Comparison of ENCODE assay signal across 16 cellular contexts in the genomic region with DNA sequence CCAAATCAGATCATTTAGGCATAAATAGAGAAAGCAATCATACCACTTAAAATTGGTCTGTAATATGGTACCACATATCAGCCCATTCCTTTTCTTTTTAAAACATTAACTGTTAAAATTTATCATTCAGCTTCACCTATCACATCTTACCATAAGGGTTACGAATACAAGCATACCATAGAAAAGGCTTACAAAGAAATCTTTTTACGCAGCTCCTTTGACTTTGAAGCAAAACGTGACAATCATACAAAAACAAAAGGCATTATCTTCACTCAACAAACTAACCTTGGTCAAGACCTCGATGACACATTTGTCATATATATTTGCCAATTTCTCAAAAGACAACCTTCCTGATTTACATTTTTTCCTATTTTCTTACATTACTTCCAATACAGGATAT.
A peak's percentile ranks its signal among the peaks of the same experiment; 100 is the strongest.
DNase-seq lines count a peak whose midpoint lies in the region; ATAC-seq, FAIRE-seq and TF ChIP-seq lines count a peak whose summit lies in the region.
"Had no signal": no experiment of that assay in that cellular context is flagged by ENCODE, and none has a peak within 500 bp of the region (broad histone marks: within the 10 kb centered on the region; RNA-seq: fewer than 3 reads in every experiment).

No MANE protein-coding gene starts in this region.

- FAIRE-seq in endothelial cell of umbilical vein (lab: Jason Lieb, UNC) = no peak
- FAIRE-seq: A204.1, H1, HTR-8/SVneo had no signal

- no peaks in the 10 kb centered on the region for H3K9me3 Mint-ChIP-seq in activated CD8-positive, alpha-beta T cell treated with anti-CD3 and anti-CD28 coated beads for 36 hours
- no peaks in the 10 kb centered on the region for H3K9me3 Mint-ChIP-seq in activated CD8-positive, alpha-beta T cell treated with anti-CD3 and anti-CD28 coated beads, Interleukin-2, amount 10 ng/mL, durations not matched to agents 7 days and 5 days (ENCODE audit: insufficient read depth)

- H3K4me1 ChIP-seq in endothelial cell of umbilical vein (ENCODE audit: control insufficient read depth, extremely low read depth, insufficient read depth, low read length) = peaks cover 8% of the 10 kb centered on the region

- no peaks in the 10 kb centered on the region for H3K27me3 ChIP-seq in endothelial cell of umbilical vein (ENCODE audit: control insufficient read depth in 2 of 2, insufficient read depth in 2 of 2, low read length in 2 of 2)

- dilution Hi-C loops in endothelial cell of umbilical vein (cut with MboI; ENCODE audit: extremely low pct_ligation_motif_present, low sequenced_read_pairs) = no loop called here

- no TSS peak for BruUV-seq in endothelial cell of umbilical vein (replicated peaks; lab: Mats Ljungman, UMichigan)

- no peak overlapping the region for H3K4me3 Mint-ChIP-seq in activated CD8-positive, alpha-beta T cell treated with anti-CD3 and anti-CD28 coated beads for 36 hours
- no peak overlapping the region for H3K4me3 Mint-ChIP-seq in activated CD8-positive, alpha-beta T cell treated with anti-CD3 and anti-CD28 coated beads, Interleukin-2, amount 10 ng/mL, durations not matched to agents 7 days and 5 days
- H3K4me3 Mint-ChIP-seq: B cell; CD4-positive, alpha-beta T cell had no signal

- no peak overlapping the region for H3K4me2 ChIP-seq in endothelial cell of umbilical vein (ENCODE audit: insufficient read depth, low read length)

- peaks cover 20% of the 10 kb centered on the region for H3K36me3 Mint-ChIP-seq in activated CD8-positive, alpha-beta T cell treated with anti-CD3 and anti-CD28 coated beads for 36 hours (ENCODE audit: low read depth)
- H3K36me3 Mint-ChIP-seq in activated CD8-positive, alpha-beta T cell treated with anti-CD3 and anti-CD28 coated beads, Interleukin-2, amount 10 ng/mL, durations not matched to agents 7 days and 5 days (ENCODE audit: low read depth) = peaks cover 9% of the 10 kb centered on the region

- peak overlapping the region; percentile 10 for H3K27ac ChIP-seq in endothelial cell of umbilical vein (ENCODE audit: insufficient read depth, low read depth, low read length)

- no peaks in the 10 kb centered on the region for H3K9me1 ChIP-seq in endothelial cell of umbilical vein (replicated peaks; ENCODE audit: control insufficient read depth, extremely low read depth, insufficient read depth, low read length)

- no peaks in the 10 kb centered on the region for H3K27me3 Mint-ChIP-seq in activated CD8-positive, alpha-beta T cell treated with anti-CD3 and anti-CD28 coated beads for 36 hours
- H3K27me3 Mint-ChIP-seq in activated CD8-positive, alpha-beta T cell treated with anti-CD3 and anti-CD28 coated beads, Interleukin-2, amount 10 ng/mL, durations not matched to agents 7 days and 5 days (ENCODE audit: low read depth) = no peaks in the 10 kb centered on the region
- H3K27me3 Mint-ChIP-seq: B cell; CD4-positive, alpha-beta T cell had no signal

- peaks cover 32% of the 10 kb centered on the region for H3K4me1 Mint-ChIP-seq in activated CD8-positive, alpha-beta T cell treated with anti-CD3 and anti-CD28 coated beads for 36 hours (ENCODE audit: low read depth)
- peaks cover 6% of the 10 kb centered on the region for H3K4me1 Mint-ChIP-seq in activated CD8-positive, alpha-beta T cell treated with anti-CD3 and anti-CD28 coated beads, Interleukin-2, amount 10 ng/mL, durations not matched to agents 7 days and 5 days (ENCODE audit: low read depth)

- no peaks in the 10 kb centered on the region for H3K9me3 ChIP-seq in endothelial cell of umbilical vein (replicated peaks; ENCODE audit: control insufficient read depth, insufficient read depth, low read length)
- H3K9me3 ChIP-seq: HAP-1 had no signal

- CTCF ChIA-PET in activated CD8-positive, alpha-beta T cell treated with anti-CD3 and anti-CD28 coated beads for 36 hours (lab: Charles Lee) = interaction anchor here (1.7 kb wide), 1 partner anchor 8 kb away, joined by 4 read pairs; no protein-coding TSS in a partner anchor
- CTCF ChIA-PET in activated CD8-positive, alpha-beta T cell treated with anti-CD3 and anti-CD28 coated beads, Interleukin-2, amount 10 ng/mL, durations not matched to agents 7 days and 5 days (lab: Charles Lee) = no interaction called here
- CTCF ChIA-PET in endothelial cell of umbilical vein (lab: Charles Lee) = interaction anchor here (1.1 to 1.3 kb wide), 2 partner anchors 44 to 327 kb away, joined by 3 read pairs; no protein-coding TSS in a partner anchor

- H3K9ac ChIP-seq in endothelial cell of umbilical vein (replicated peaks; ENCODE audit: extremely low read depth, insufficient read depth, low read length) = no peak overlapping the region

- no peaks in the 10 kb centered on the region for H3K79me2 ChIP-seq in endothelial cell of umbilical vein (ENCODE audit: control insufficient read depth, insufficient read depth, low read length)

- intact Hi-C loops in activated CD8-positive, alpha-beta T cell treated with anti-CD3 and anti-CD28 coated beads for 36 hours (cut with micrococcal nuclease) = loop anchor here (10.0 kb wide), 2 partner anchors 137 to 223 kb away; no protein-coding TSS in a partner anchor
- intact Hi-C loops in endothelial cell of umbilical vein (cut with micrococcal nuclease) = no loop called here

- DNase-seq in activated CD8-positive, alpha-beta T cell treated with anti-CD3 and anti-CD28 coated beads for 36 hours = no peak
- no peak for DNase-seq in activated CD8-positive, alpha-beta T cell treated with anti-CD3 and anti-CD28 coated beads, Interleukin-2, amount 10 ng/mL, durations not matched to agents 7 days and 5 days
- DNase-seq in OCI-M1 (lab: John Stamatoyannopoulos, UW) = peak; percentile 54
- DNase-seq in endothelial cell of umbilical vein (ENCODE audit: low read depth, low spot score) = no peak
- DNase-seq in NCI-H446 treated with DMSO at 0.1 percent for 48 hours (lab: John Stamatoyannopoulos, UW) = no peak
- DNase-seq in effector CD4-positive, alpha-beta T cell = no peak
- DNase-seq: C1 segment of cervical spinal cord; Calu3; CD4-positive, alpha-beta T cell; DMS 273 treated with DMSO at 0.1 percent for 48 hours had no signal

- no peak overlapping the region for H2AFZ ChIP-seq in endothelial cell of umbilical vein (ENCODE audit: low read depth, low read length)

- POLR2A ChIA-PET in activated CD8-positive, alpha-beta T cell treated with anti-CD3 and anti-CD28 coated beads for 36 hours (lab: Charles Lee) = interaction anchor here (0.6 kb wide), 2 partner anchors 78 to 226 kb away, joined by 3 read pairs; no protein-coding TSS in a partner anchor
- POLR2A ChIA-PET in activated CD8-positive, alpha-beta T cell treated with anti-CD3 and anti-CD28 coated beads, Interleukin-2, amount 10 ng/mL, durations not matched to agents 7 days and 5 days (lab: Charles Lee) = no interaction called here
- POLR2A ChIA-PET in endothelial cell of umbilical vein (lab: Charles Lee) = interaction anchor here (0.6 kb wide), 1 partner anchor 82 kb away, joined by 4 read pairs; no protein-coding TSS in a partner anchor

- peak overlapping the region; percentile 25 for H3K27ac Mint-ChIP-seq in activated CD8-positive, alpha-beta T cell treated with anti-CD3 and anti-CD28 coated beads for 36 hours
- H3K27ac Mint-ChIP-seq in activated CD8-positive, alpha-beta T cell treated with anti-CD3 and anti-CD28 coated beads, Interleukin-2, amount 10 ng/mL, durations not matched to agents 7 days and 5 days = no peak overlapping the region
- H3K27ac Mint-ChIP-seq: B cell; CD4-positive, alpha-beta T cell had no signal

- no peak overlapping the region for H3K4me3 ChIP-seq in endothelial cell of umbilical vein (replicated peaks in 1 of 3; ENCODE audit: insufficient read depth in 1 of 3, low read depth in 1 of 3, low read length in 3 of 3)
- H3K4me3 ChIP-seq: HAP-1 had no signal

- TF ChIP-seq POLR2A in endothelial cell of umbilical vein (IDR thresholded peaks at IDR 0.05; ENCODE audit: low read depth, low read length) = no peak

- no peaks in the 10 kb centered on the region for H4K20me1 ChIP-seq in endothelial cell of umbilical vein (replicated peaks; ENCODE audit: control insufficient read depth, extremely low read depth, insufficient read depth, low read length)

- TF ChIP-seq CTCF in activated CD8-positive, alpha-beta T cell treated with anti-CD3 and anti-CD28 coated beads for 36 hours (IDR thresholded peaks at IDR 0.05) = no peak
- TF ChIP-seq CTCF in endothelial cell of umbilical vein (IDR thresholded peaks at IDR 0.05; ENCODE audit: extremely low read depth in 1 of 2, insufficient read depth in 1 of 2, low read depth in 1 of 2, low read length in 2 of 2) = no peak

- no peaks in the 10 kb centered on the region for H3K36me3 ChIP-seq in endothelial cell of umbilical vein (ENCODE audit: control insufficient read depth in 2 of 2, extremely low read depth in 1 of 2, insufficient read depth in 2 of 2, low read length in 2 of 2)
- H3K36me3 ChIP-seq: HAP-1 had no signal

- no peak for ATAC-seq in activated CD8-positive, alpha-beta T cell treated with anti-CD3 and anti-CD28 coated beads for 36 hours
- no peak for ATAC-seq in activated CD8-positive, alpha-beta T cell treated with anti-CD3 and anti-CD28 coated beads, Interleukin-2, amount 10 ng/mL, durations not matched to agents 7 days and 5 days
- peak; percentile 13 for ATAC-seq in HG03342 (IDR thresholded peaks at IDR 0.05; ENCODE audit: unreplicated experiment)

TF ChIP-seq in endothelial cell of umbilical vein, 7 proteins besides CTCF, POLR2A, EP300 and RAD21:
- no peak for TF ChIP-seq GATA2 (IDR thresholded peaks at IDR 0.05; ENCODE audit: insufficient read depth, insufficient read length, low read depth, low read length)
- TF ChIP-seq FOS (IDR thresholded peaks at IDR 0.05; ENCODE audit: borderline replicate concordance, insufficient read depth, low read length) = no peak
- TF ChIP-seq, protein P1, sequence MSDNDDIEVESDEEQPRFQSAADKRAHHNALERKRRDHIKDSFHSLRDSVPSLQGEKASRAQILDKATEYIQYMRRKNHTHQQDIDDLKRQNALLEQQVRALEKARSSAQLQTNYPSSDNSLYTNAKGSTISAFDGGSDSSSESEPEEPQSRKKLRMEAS (IDR thresholded peaks at IDR 0.05; ENCODE audit: insufficient read depth, insufficient read length) = no peak
- no peak for TF ChIP-seq POLR2AphosphoS5 (IDR thresholded peaks at IDR 0.05; ENCODE audit: insufficient read depth, low read depth, low read length)
- TF ChIP-seq JUN (IDR thresholded peaks at IDR 0.05; ENCODE audit: borderline replicate concordance, insufficient read depth, insufficient read length, low read depth) = no peak
- no peak for TF ChIP-seq EZH2 (IDR thresholded peaks at IDR 0.05; ENCODE audit: borderline replicate concordance, low read depth, low read length, severe bottlenecking)
- TF ChIP-seq MYC (IDR thresholded peaks at IDR 0.05; ENCODE audit: low read depth, low read length) = no peak
